Comparison of ENCODE assay signal across 8 cellular contexts in the genomic region with DNA sequence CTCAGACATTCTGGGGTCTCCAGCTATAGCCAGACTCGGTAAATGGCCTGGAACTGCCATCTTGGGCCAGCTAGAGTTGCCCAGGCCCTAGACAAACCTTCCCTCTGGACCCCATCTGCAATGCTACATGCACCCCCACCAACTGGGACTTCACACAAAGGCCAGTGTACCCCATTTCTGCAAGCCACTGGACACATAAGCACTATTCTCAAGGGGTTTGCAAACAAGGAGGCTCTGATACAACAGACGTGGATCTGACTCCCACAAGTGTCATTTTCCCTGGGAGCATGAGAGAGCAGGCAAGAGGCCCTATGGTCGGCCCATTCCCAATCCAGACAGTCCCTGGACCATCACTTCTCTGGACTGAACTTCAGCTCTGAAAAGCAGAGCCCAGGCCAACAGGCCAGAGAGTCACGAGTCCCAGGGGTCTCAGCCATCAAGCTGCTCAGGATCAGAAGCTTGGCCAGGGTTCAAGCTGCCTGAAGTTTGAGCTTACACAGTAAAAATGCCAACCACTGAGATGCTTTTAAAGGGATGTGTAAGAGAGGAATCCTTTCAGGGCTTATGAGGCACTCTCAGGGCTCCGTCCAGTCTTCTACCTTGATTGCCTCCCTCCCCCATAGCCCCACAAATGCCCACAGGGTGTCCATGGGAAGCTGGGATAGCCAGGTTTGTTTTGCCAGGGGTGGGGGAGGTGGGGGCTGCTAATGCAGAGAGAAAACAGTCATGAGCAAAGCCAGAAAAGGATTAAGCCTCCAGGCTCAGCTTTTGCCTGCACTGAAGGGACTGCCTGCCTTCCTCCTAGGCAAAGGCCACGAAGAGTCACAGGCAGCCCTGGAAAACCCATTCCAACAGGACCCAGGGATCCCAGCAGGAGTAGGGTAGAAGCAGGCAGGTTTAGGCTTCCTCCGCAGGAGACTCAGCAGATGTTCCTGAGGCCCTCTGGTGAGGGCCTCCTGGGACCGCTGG. TPM values are rescaled to one million over a fixed set of nuclear protein-coding genes. Genes with fewer than 3 reads are reported as not detected.
DNase-seq lines count a peak whose midpoint lies in the region; ATAC-seq and TF ChIP-seq lines count a peak whose summit lies in the region.

No MANE protein-coding gene starts in this region.

- TF ChIP-seq CTCF in left ventricle myocardium inferior (IDR thresholded peaks at IDR 0.05; ENCODE audit: borderline replicate concordance) (no peak), body of pancreas (IDR thresholded peaks at IDR 0.05) (no peak), vagina (IDR thresholded peaks at IDR 0.05) (no peak)

- H3K27me3 ChIP-seq in left ventricle myocardium inferior (ENCODE audit: low read depth): no peaks in the 10 kb centered on the region
- H3K27me3 ChIP-seq in body of pancreas: no peaks in the 10 kb centered on the region
- H3K27me3 ChIP-seq in vagina: no peaks in the 10 kb centered on the region

- H3K27me3 Mint-ChIP-seq in naive B cell: no peaks in the 10 kb centered on the region

- ATAC-seq in Right ventricle myocardium inferior (no peak), body of pancreas (no peak), naive B cell (ENCODE audit: low read depth in 2 of 2) (no peak), left lobe of liver (no peak)

- TF ChIP-seq POLR2A in body of pancreas (IDR thresholded peaks at IDR 0.05) (no peak), vagina (IDR thresholded peaks at IDR 0.05) (no peak)

- peak overlapping the region; percentile 100 for H3K27ac ChIP-seq in left ventricle myocardium inferior (replicated peaks)
- peak overlapping the region in 3 of 4 donors; percentile 29 to 52 (median 46) for H3K27ac ChIP-seq in body of pancreas
- H3K27ac ChIP-seq in vagina: peak overlapping the region; percentile 93

- no peaks in the 10 kb centered on the region for H3K36me3 ChIP-seq in left ventricle myocardium inferior
- H3K36me3 ChIP-seq in body of pancreas (replicated peaks in 1 of 2; ENCODE audit: insufficient read depth in 1 of 2, low read depth in 2 of 2): no peaks in the 10 kb centered on the region
- no peaks in the 10 kb centered on the region for H3K36me3 ChIP-seq in vagina

- peaks cover 70 to 99% (median 94%) of the 10 kb centered on the region in 3 donors for H3K4me1 Mint-ChIP-seq in naive B cell

- no peaks in the 10 kb centered on the region for H3K9me3 Mint-ChIP-seq in naive B cell

- H3K9me3 ChIP-seq in left ventricle myocardium inferior (replicated peaks) (no peaks in the 10 kb centered on the region), body of pancreas (no peaks in the 10 kb centered on the region), vagina (no peaks in the 10 kb centered on the region)

- H3K27ac Mint-ChIP-seq in naive B cell: peak overlapping the region; percentile 65 to 98 (median 96)

- H3K36me3 Mint-ChIP-seq in naive B cell: no peaks in the 10 kb centered on the region

- DNase-seq in left ventricle myocardium inferior (no peak), Right ventricle myocardium inferior (ENCODE audit: missing footprints) (no peak), body of pancreas (no peak), naive B cell (no peak), vagina (ENCODE audit: extremely low spot score in 2 of 2) (no peak), left lobe of liver (ENCODE audit: low spot score) (no peak), OCI-M2 (lab: John Stamatoyannopoulos, UW; ENCODE audit: unreplicated experiment) (no peak), Ammon's horn (ENCODE audit: low spot score) (no peak)

- H3K4me1 ChIP-seq in left ventricle myocardium inferior: peaks cover 100% of the 10 kb centered on the region
- H3K4me1 ChIP-seq in body of pancreas: peaks cover 77% of the 10 kb centered on the region
- peaks cover 100% of the 10 kb centered on the region for H3K4me1 ChIP-seq in vagina

- whole genome bisulfite sequencing in body of pancreas, 2 donors: 71 to 81% methylated on average over 2 to 8 of the region's 8 CpGs

- intact Hi-C loops in left ventricle myocardium inferior (cut with micrococcal nuclease): no loop called here
- intact Hi-C loops in Right ventricle myocardium inferior (cut with DNase I): no loop called here
- intact Hi-C loops in body of pancreas (cut with DNase I): no loop called here
- intact Hi-C loops in vagina (cut with DNase I): no loop called here

- H3K4me3 ChIP-seq in left ventricle myocardium inferior (no peak overlapping the region), body of pancreas (no peak overlapping the region), vagina (no peak overlapping the region)

- peak overlapping the region; percentile 45 to 94 (median 74) for H3K4me3 Mint-ChIP-seq in naive B cell

RNA-seq across cellular contexts. Expression of a gene that starts 31.7 kb away (rescaled TPM):
- total RNA-seq in left ventricle myocardium inferior (19.2 TPM), Right ventricle myocardium inferior (14.9 TPM), body of pancreas (1 to 10 TPM; 5.7 to 6.9 TPM), vagina (35.4 TPM), left lobe of liver (2.3 TPM)
- polyA plus RNA-seq in naive B cell (ENCODE audit: low read depth in 6 of 6): 10 to 100 TPM; 10.6 to 19.7 (median 15.4) TPM

Comparison
In these comparisons a context has a peak if more than half of its experiments do, and no peak if none do; other contexts are left out.
1. H3K27ac ChIP-seq: peak in every context shown above with its lines; median percentile 100 in left ventricle myocardium inferior; 93 in vagina; 46 in body of pancreas.